Comparison of ENCODE assay signal across 8 cellular contexts in genomic region chr17:7834891-7835817, GRCh38. TPM values are rescaled to one million over a fixed set of nuclear protein-coding genes. Genes with fewer than 3 reads are reported as not detected.
DNase-seq lines count a peak whose midpoint lies in the region; ATAC-seq and TF ChIP-seq lines count a peak whose summit lies in the region.

No MANE protein-coding gene starts in this region.

- BruUV-seq in Panc1 (replicated peaks; lab: Mats Ljungman, UMichigan): no TSS peak

- intact Hi-C loops in Panc1 (cut with micrococcal nuclease; ENCODE audit: unreplicated experiment): no loop called here

- POLR2A ChIA-PET in Panc1 (lab: Charles Lee): interaction anchor here (0.6 to 1.8 kb wide), 2 partner anchors 9 to 239 kb away, joined by 5 to 7 read pairs; no protein-coding TSS in a partner anchor

- H3K4me2 ChIP-seq in Karpas-422 (ENCODE audit: low read depth, low read length, poor library complexity, severe bottlenecking): peak overlapping the region; percentile 97

- no peaks in the 10 kb centered on the region for H3K9me2 ChIP-seq in Karpas-422 (replicated peaks; ENCODE audit: insufficient read depth, low read length)

- TF ChIP-seq CTCF in Panc1 (IDR thresholded peaks at IDR 0.05): peak; percentile 91

- H2AFZ ChIP-seq in Karpas-422 (ENCODE audit: low read length): 0 out of 2 replicates have a peak overlapping the region, but pooled peaks have one; percentile 29

- H3K9ac ChIP-seq in Karpas-422 (ENCODE audit: low read length) (peak overlapping the region; percentile 91), mucosa of stomach (ENCODE audit: low read length) (peak overlapping the region; percentile 90)

- H3K9me3 ChIP-seq in Karpas-422 (ENCODE audit: low read length) (no peaks in the 10 kb centered on the region), Panc1 (ENCODE audit: control insufficient read depth, insufficient read depth, low read depth, low read length) (no peaks in the 10 kb centered on the region), esophagus (ENCODE audit: control insufficient read depth in 2 of 2, insufficient read depth in 1 of 2, low read depth in 1 of 2, low read length in 1 of 2) (no peaks in the 10 kb centered on the region), mucosa of stomach (ENCODE audit: control insufficient read depth, low read length) (no peaks in the 10 kb centered on the region)

- 1% methylated on average over 70 to 75 of the region's 75 CpGs for WGBS in esophagus, 2 donors

- no peaks in the 10 kb centered on the region for H3K36me3 ChIP-seq in Karpas-422 (ENCODE audit: insufficient read depth, low read length)
- no peaks in the 10 kb centered on the region; the same call in 1 of the 2 replicates for H3K36me3 ChIP-seq in Panc1 (ENCODE audit: control insufficient read depth, insufficient read depth, low read length)
- no peaks in the 10 kb centered on the region for H3K36me3 ChIP-seq in esophagus (ENCODE audit: control insufficient read depth in 2 of 2, insufficient read depth in 2 of 2, low read length in 1 of 2)
- H3K36me3 ChIP-seq in mucosa of stomach (ENCODE audit: control insufficient read depth, insufficient read depth, low read length): no peaks in the 10 kb centered on the region

- peaks cover 7% of the 10 kb centered on the region; the same call in 1 of the 2 replicates for H3K79me2 ChIP-seq in Karpas-422 (ENCODE audit: low read length)

- H3K27me3 ChIP-seq in Karpas-422 (ENCODE audit: low read length): no peaks in the 10 kb centered on the region
- no peaks in the 10 kb centered on the region for H3K27me3 ChIP-seq in Panc1 (ENCODE audit: control insufficient read depth, insufficient read depth, low read length)
- no peaks in the 10 kb centered on the region for H3K27me3 ChIP-seq in esophagus (ENCODE audit: control insufficient read depth in 1 of 2, insufficient read depth in 2 of 2, low read length in 2 of 2)
- H3K27me3 ChIP-seq in mucosa of stomach (ENCODE audit: control insufficient read depth, insufficient read depth, low read length): peaks cover 5% of the 10 kb centered on the region

- H3K27ac ChIP-seq in Karpas-422 (ENCODE audit: low read length) (peak overlapping the region; percentile 97), Panc1 (ENCODE audit: low read length) (peak overlapping the region; percentile 40), esophagus (ENCODE audit: low read depth in 2 of 2, low read length in 1 of 2) (peak overlapping the region; percentile 95)

- H4K20me1 ChIP-seq in Karpas-422 (ENCODE audit: insufficient read depth, low read depth, low read length): no peaks in the 10 kb centered on the region

- peaks cover 50% of the 10 kb centered on the region for H3K4me1 ChIP-seq in Karpas-422 (ENCODE audit: low read length)
- H3K4me1 ChIP-seq in Panc1 (ENCODE audit: control insufficient read depth, insufficient read depth, low read length): peaks cover 32% of the 10 kb centered on the region
- H3K4me1 ChIP-seq in esophagus (ENCODE audit: control insufficient read depth in 2 of 2, insufficient read depth in 2 of 2, low read length in 1 of 2): peaks cover 9 to 22% of the 10 kb centered on the region in 2 donors
- peaks cover 35% of the 10 kb centered on the region for H3K4me1 ChIP-seq in mucosa of stomach (ENCODE audit: control insufficient read depth, insufficient read depth, low read length)

- CTCF ChIA-PET in Panc1 (lab: Charles Lee): interaction anchor here (0.6 to 1.4 kb wide), 3 partner anchors 22 to 78 kb away, joined by 3 to 6 read pairs (median 4); partner anchors contain the start of genes CYB5D1 and NAA38

- peak; percentile 89 for DNase-seq in DMS 273 treated with DMSO at 0.1 percent for 48 hours (lab: John Stamatoyannopoulos, UW)
- DNase-seq in Karpas-422: peak; percentile 98
- peak; percentile 96 for DNase-seq in Panc1 (ENCODE audit: low read depth, low spot score)
- peak; percentile 90 to 93 for DNase-seq in activated T-cell treated with anti-CD3 and anti-CD28 coated beads, Interleukin-2, amount 50 U/mL, for 48 hours
- peak; percentile 92 for DNase-seq in stimulated activated CD8-positive, alpha-beta memory T cell treated with anti-CD3 and anti-CD28 coated beads, Interleukin-4, amount 100 ng/mL, for 48 hours

- ATAC-seq in GM21723 (IDR thresholded peaks at IDR 0.05; ENCODE audit: unreplicated experiment) (peak; percentile 40), Panc1 (peak; percentile 83)

- in situ Hi-C loops in Panc1 (cut with HindIII; ENCODE audit: low pct_unique_long_range_greater_than_20kb, low sequenced_read_pairs): no loop called here

- H3K4me3 ChIP-seq in Karpas-422 (ENCODE audit: low read length) (peak overlapping the region; percentile 81), Panc1 (ENCODE audit: low read depth in 2 of 2, low read length in 2 of 2) (peak overlapping the region; percentile 66 to 83), esophagus (ENCODE audit: low read depth in 1 of 2, low read length in 2 of 2) (peak overlapping the region; percentile 67 to 68), mucosa of stomach (ENCODE audit: low read length) (peak overlapping the region; percentile 78)

RNA-seq across cellular contexts. Expression of gene KDM6B, which starts 1.1 kb away (rescaled TPM):
- 11.9 and 34.6 TPM in 2 replicates for total RNA-seq in Karpas-422 (2014; rRNA removed; shearing (Covaris generic); ENCODE audit: low replicate concordance)
- 19.9 TPM for total RNA-seq in Panc1 (2021; ENCODE audit: unreplicated experiment)
- 16.0 TPM for polyA plus RNA-seq in Panc1 (2012; ENCODE audit: insufficient read length)
- 1 to 10 TPM; 5.2 to 9.0 TPM for polyA plus RNA-seq in esophagus

RNA-seq across cellular contexts. Expression of gene TMEM88, which starts 19.7 kb away (rescaled TPM):
- total RNA-seq in Karpas-422 (2014; rRNA removed; shearing (Covaris generic); ENCODE audit: low replicate concordance): 0.69 and 1.4 TPM in 2 replicates
- total RNA-seq in Panc1 (2021; ENCODE audit: unreplicated experiment): 1.6 TPM
- polyA plus RNA-seq in Panc1 (2012; ENCODE audit: insufficient read length): 1.1 TPM
- 1 to 10 TPM; 8.7 to 9.7 TPM for polyA plus RNA-seq in esophagus

RNA-seq across cellular contexts. Expression of gene NAA38, which starts 22.2 kb away (rescaled TPM):
- 313 and 321 TPM in 2 replicates for total RNA-seq in Karpas-422 (2014; rRNA removed; shearing (Covaris generic); ENCODE audit: low replicate concordance)
- 75.2 TPM for total RNA-seq in Panc1 (2021; ENCODE audit: unreplicated experiment)
- 176 TPM for polyA plus RNA-seq in Panc1 (2012; ENCODE audit: insufficient read length)
- 100 to 1,000 TPM; 108 to 122 TPM for polyA plus RNA-seq in esophagus

RNA-seq across cellular contexts. Expression of gene CYB5D1, which starts 22.6 kb away (rescaled TPM):
- total RNA-seq in Karpas-422 (2014; rRNA removed; shearing (Covaris generic); ENCODE audit: low replicate concordance): 8.5 and 10.9 TPM in 2 replicates
- total RNA-seq in Panc1 (2021; ENCODE audit: unreplicated experiment): 8.6 TPM
- polyA plus RNA-seq in Panc1 (2012; ENCODE audit: insufficient read length): 9.2 TPM
- 1 to 10 TPM; 4.7 to 6.3 TPM for polyA plus RNA-seq in esophagus

RNA-seq across cellular contexts. Expression of gene CHD3, which starts 53.4 kb away (rescaled TPM):
- 191 and 346 TPM in 2 replicates for total RNA-seq in Karpas-422 (2014; rRNA removed; shearing (Covaris generic); ENCODE audit: low replicate concordance)
- total RNA-seq in Panc1 (2021; ENCODE audit: unreplicated experiment): 84.6 TPM
- polyA plus RNA-seq in Panc1 (2012; ENCODE audit: insufficient read length): 113 TPM
- 10 to 100 TPM; 37.2 to 78.7 TPM for polyA plus RNA-seq in esophagus

Comparison
In these comparisons a context has a peak if more than half of its experiments do, and no peak if none do; other contexts are left out.
1. Peak in every context shown above with its lines: DNase-seq, ATAC-seq, H3K4me3 ChIP-seq and H3K27ac ChIP-seq.
2. H3K27ac ChIP-seq: peak in every context shown above with its lines; median percentile 97 in Karpas-422; 95 in esophagus; 40 in Panc1.